In genomic region chr9:13411827-13412226, GRCh38 we compare ENCODE assay signal across 20 cellular contexts.
DNase-seq lines count a peak whose midpoint lies in the region; ATAC-seq, FAIRE-seq and TF ChIP-seq lines count a peak whose summit lies in the region.
"Had no signal": no experiment of that assay in that cellular context is flagged by ENCODE, and none has a peak within 500 bp of the region (broad histone marks: within the 10 kb centered on the region; RNA-seq: fewer than 3 reads in every experiment).

No MANE protein-coding gene starts in this region.

- H3K79me1 ChIP-seq in H1 (ENCODE audit: low read depth, low read length): no peaks in the 10 kb centered on the region

- H3K9me3 ChIP-seq in H1 (ENCODE audit: insufficient read depth in 2 of 2, low read depth in 1 of 2, low read length in 1 of 2): no peaks in the 10 kb centered on the region
- H3K9me3 ChIP-seq in skeletal muscle tissue (ENCODE audit: control insufficient read depth in 3 of 3, low read length in 3 of 3): no peaks in the 10 kb centered on the region
- H3K9me3 ChIP-seq: Caco-2 had no signal

- no peak overlapping the region for H2AK5ac ChIP-seq in H1 (ENCODE audit: low read depth, low read length)

- H4K20me1 ChIP-seq in H1 (replicated peaks in 1 of 2; ENCODE audit: control insufficient read depth in 1 of 2, insufficient read depth in 2 of 2, low read length in 2 of 2): no peaks in the 10 kb centered on the region

- H3K4ac ChIP-seq in H1 (replicated peaks; ENCODE audit: insufficient read length, low read depth, low read length): no peak overlapping the region

- H3K4me3 ChIP-seq in H1 (ENCODE audit: extremely low read depth in 1 of 4, insufficient read depth in 2 of 4, low read depth in 3 of 4, low read length in 4 of 4) (no peak overlapping the region), skeletal muscle tissue (ENCODE audit: low read length in 3 of 3) (no peak overlapping the region)
- H3K4me3 ChIP-seq: GM23338 had no signal

- H3K27me3 Mint-ChIP-seq in mesothelial cell of epicardium (ENCODE audit: low read depth): no peaks in the 10 kb centered on the region
- H3K27me3 Mint-ChIP-seq: IgD-negative memory B cell had no signal

- no peak overlapping the region for H3K4me3 Mint-ChIP-seq in mesothelial cell of epicardium
- H3K4me3 Mint-ChIP-seq: CD14-positive monocyte, GM23338, IgD-negative memory B cell had no signal

- H4K8ac ChIP-seq in H1 (ENCODE audit: extremely low read depth, insufficient read depth, low read length): no peak overlapping the region

- H3K9me3 Mint-ChIP-seq in mesothelial cell of epicardium: no peaks in the 10 kb centered on the region
- H3K9me3 Mint-ChIP-seq: GM23338 had no signal

- no peak overlapping the region for H2BK20ac ChIP-seq in H1 (ENCODE audit: low read length)

- H3K27ac Mint-ChIP-seq in mesothelial cell of epicardium: peak overlapping the region; percentile 97
- H3K27ac Mint-ChIP-seq: CD14-positive monocyte, GM23338, IgD-negative memory B cell had no signal

- TF ChIP-seq POLR2A in H1 (IDR thresholded peaks at IDR 0.05; ENCODE audit: control extremely low read depth in 1 of 2, low read depth in 2 of 2, low read length in 2 of 2): no peak

- no peak overlapping the region for H2AFZ ChIP-seq in H1 (ENCODE audit: low read length)
- H2AFZ ChIP-seq: GM23338 had no signal

- no peak overlapping the region for H3K56ac ChIP-seq in H1 (replicated peaks; ENCODE audit: insufficient read length, low read depth, low read length)

- no peak overlapping the region for H2BK5ac ChIP-seq in H1 (ENCODE audit: low read depth, low read length)

- H3K4me1 ChIP-seq in H1 (replicated peaks in 1 of 4; ENCODE audit: control insufficient read depth in 3 of 4, insufficient read depth in 4 of 4, low read length in 3 of 4): no peaks in the 10 kb centered on the region
- peaks cover 0 to 3% (median 2%) of the 10 kb centered on the region in 3 donors for H3K4me1 ChIP-seq in skeletal muscle tissue (ENCODE audit: control insufficient read depth in 3 of 3, insufficient read depth in 3 of 3, low read length in 3 of 3)
- H3K4me1 ChIP-seq: Caco-2 had no signal

- no peak overlapping the region for H4K5ac ChIP-seq in H1 (ENCODE audit: insufficient read length, low read depth, low read length)

- POLR2A ChIA-PET in H1 (lab: Charles Lee; ENCODE audit: partially characterized antibody): no interaction called here

- no peaks in the 10 kb centered on the region for H3K27me3 ChIP-seq in H1 (replicated peaks in 1 of 4; ENCODE audit: control insufficient read depth in 3 of 4, extremely low read depth in 1 of 4, insufficient read depth in 3 of 4, low read length in 3 of 4)
- no peaks in the 10 kb centered on the region for H3K27me3 ChIP-seq in skeletal muscle tissue (ENCODE audit: control insufficient read depth in 3 of 3, insufficient read depth in 3 of 3, low read length in 3 of 3)

- H3K4me2 ChIP-seq in H1 (ENCODE audit: insufficient read depth in 1 of 2, low read depth in 2 of 2, low read length in 2 of 2): no peak overlapping the region
- H3K4me2 ChIP-seq: GM23338 had no signal

- H4K91ac ChIP-seq in H1 (replicated peaks; ENCODE audit: insufficient read length, low read length): no peak overlapping the region

- no peak overlapping the region for H3K18ac ChIP-seq in H1 (ENCODE audit: extremely low read depth, low read length)

- H3K9ac ChIP-seq in H1 (replicated peaks in 1 of 4; ENCODE audit: extremely low read depth in 1 of 4, low read depth in 3 of 4, low read length in 3 of 4) (no peak overlapping the region), skeletal muscle tissue (ENCODE audit: low read depth in 1 of 3, low read length in 3 of 3) (no peak overlapping the region)

- TF ChIP-seq RAD21 in H1 (IDR thresholded peaks at IDR 0.05 in 1 of 2, conservative IDR thresholded peaks at IDR 0.05 in 1 of 2; ENCODE audit: low read depth in 2 of 2, low read length in 2 of 2): no peak

- no peak overlapping the region for H3K14ac ChIP-seq in H1 (ENCODE audit: insufficient read length)

- H3K79me2 ChIP-seq in H1 (ENCODE audit: control insufficient read depth in 1 of 2, insufficient read depth in 2 of 2, low read length in 2 of 2): no peaks in the 10 kb centered on the region

- no peak for TF ChIP-seq EP300 in H1 (IDR thresholded peaks at IDR 0.05; ENCODE audit: borderline replicate concordance in 1 of 2, low read depth in 2 of 2, low read length in 2 of 2)

- DNase-seq in NCI-H446 treated with DMSO at 0.1 percent for 48 hours (lab: John Stamatoyannopoulos, UW) (peak; percentile 89), H1 (ENCODE audit: low read depth in 1 of 2, low spot score in 2 of 2) (no peak), mesothelial cell of epicardium (ENCODE audit: low spot score in 2 of 2, unreplicated experiment in 2 of 2) (no peak), D721Med (ENCODE audit: insufficient read length, low spot score) (no peak)
- DNase-seq in central memory CD4-positive, alpha-beta T cell: no peak
- DNase-seq: AML-193; Caco-2; DMS53; NCI-H1105 treated with DMSO at 0.1 percent for 48 hours; NCI-H187 treated with DMSO at 0.1 percent for 48 hours; NCI-H69; NK-92 treated with Interleukin-12 subunit alpha and Interleukin-12 subunit beta, amount 100 ng/mL, for 24 hours; SIG-M5 had no signal

- CTCF ChIA-PET in H1 (lab: Charles Lee; ENCODE audit: partially characterized antibody): interaction anchor here (1.1 kb wide), 1 partner anchor 34 kb away, joined by 3 read pairs; no protein-coding TSS in a partner anchor

- FAIRE-seq in H1 (lab: Jason Lieb, UNC) (no peak), D721Med (lab: Jason Lieb, UNC) (no peak)
- FAIRE-seq: HTR-8/SVneo had no signal

- H3K27ac ChIP-seq in H1 (ENCODE audit: low read depth, low read length) (no peak overlapping the region), skeletal muscle tissue (ENCODE audit: low read depth, low read length) (peak overlapping the region; percentile 36)
- H3K27ac ChIP-seq: HL-60 had no signal

- no peaks in the 10 kb centered on the region for H3K23me2 ChIP-seq in H1 (ENCODE audit: low read depth, low read length)

- no peak for ATAC-seq in GM21381 (IDR thresholded peaks at IDR 0.05; ENCODE audit: unreplicated experiment)
- ATAC-seq: GM23338 had no signal

- peak overlapping the region; percentile 47 for H3K23ac ChIP-seq in H1 (ENCODE audit: insufficient read length)

- peaks cover 33% of the 10 kb centered on the region for H3K4me1 Mint-ChIP-seq in mesothelial cell of epicardium
- H3K4me1 Mint-ChIP-seq: CD14-positive monocyte, GM23338, IgD-negative memory B cell had no signal

- no peak overlapping the region for H2BK15ac ChIP-seq in H1 (ENCODE audit: low read length)

- H3K36me3 Mint-ChIP-seq in mesothelial cell of epicardium: no peaks in the 10 kb centered on the region
- H3K36me3 Mint-ChIP-seq: CD14-positive monocyte, IgD-negative memory B cell had no signal

- no peaks in the 10 kb centered on the region for H3K36me3 ChIP-seq in H1 (ENCODE audit: control insufficient read depth in 2 of 4, insufficient read depth in 4 of 4, low read length in 3 of 4)
- H3K36me3 ChIP-seq in skeletal muscle tissue (ENCODE audit: control insufficient read depth in 3 of 3, insufficient read depth in 3 of 3, low read length in 3 of 3): no peaks in the 10 kb centered on the region

- H2BK12ac ChIP-seq in H1 (ENCODE audit: low read depth, low read length): no peak overlapping the region

- no peak overlapping the region for H2BK120ac ChIP-seq in H1 (replicated peaks; ENCODE audit: low read depth, low read length)

- no peak for TF ChIP-seq CTCF in H1 (IDR thresholded peaks at IDR 0.05; ENCODE audit: control extremely low read depth in 1 of 3, insufficient read depth in 1 of 3, low read depth in 1 of 3, low read length in 3 of 3)
- no peak for TF ChIP-seq CTCF in mesothelial cell of epicardium (IDR thresholded peaks at IDR 0.05; ENCODE audit: unreplicated experiment)
- no peak for TF ChIP-seq CTCF in D721Med (IDR thresholded peaks at IDR 0.05; ENCODE audit: insufficient read depth, missing control alignments)

TF ChIP-seq in H1, 55 proteins besides CTCF, POLR2A, EP300 and RAD21 (continues in another document):
- TF ChIP-seq SIRT6 (IDR thresholded peaks at IDR 0.05; ENCODE audit: low read length) (no peak), NANOG (IDR thresholded peaks at IDR 0.05; ENCODE audit: insufficient read depth, low read depth, low read length, poor library complexity, severe bottlenecking) (no peak), USF2 (IDR thresholded peaks at IDR 0.05; ENCODE audit: low read length) (no peak), RNF2 (IDR thresholded peaks at IDR 0.05; ENCODE audit: borderline replicate concordance, low read depth, low read length, missing control alignments, poor library complexity, severe bottlenecking) (no peak), CEBPB (IDR thresholded peaks at IDR 0.05; ENCODE audit: low read depth, low read length) (no peak), FOSL1 (IDR thresholded peaks at IDR 0.05; ENCODE audit: insufficient read depth, low read depth, low read length) (no peak), GTF2F1 (IDR thresholded peaks at IDR 0.05; ENCODE audit: borderline replicate concordance, low read depth, low read length) (no peak), CBX8 (IDR thresholded peaks at IDR 0.05; ENCODE audit: borderline replicate concordance, low read depth, low read length) (no peak), CHD1 (IDR thresholded peaks at IDR 0.05; ENCODE audit: low read depth, low read length) (no peak), TAF7 (optimal IDR thresholded peaks at IDR 0.05; ENCODE audit: borderline replicate concordance, low read depth, low read length) (no peak), TAF1 (IDR thresholded peaks at IDR 0.05; ENCODE audit: low read depth, low read length) (no peak), ZNF274 (IDR thresholded peaks at IDR 0.05; ENCODE audit: borderline replicate concordance, extremely low read depth, low read length) (no peak), SRF (IDR thresholded peaks at IDR 0.05; ENCODE audit: low read depth, low read length) (no peak), EZH2 (IDR thresholded peaks at IDR 0.05; ENCODE audit: low read depth, low read length, severe bottlenecking) (no peak)
